14 cellular contexts compared by ENCODE assay signal in the genomic region with DNA sequence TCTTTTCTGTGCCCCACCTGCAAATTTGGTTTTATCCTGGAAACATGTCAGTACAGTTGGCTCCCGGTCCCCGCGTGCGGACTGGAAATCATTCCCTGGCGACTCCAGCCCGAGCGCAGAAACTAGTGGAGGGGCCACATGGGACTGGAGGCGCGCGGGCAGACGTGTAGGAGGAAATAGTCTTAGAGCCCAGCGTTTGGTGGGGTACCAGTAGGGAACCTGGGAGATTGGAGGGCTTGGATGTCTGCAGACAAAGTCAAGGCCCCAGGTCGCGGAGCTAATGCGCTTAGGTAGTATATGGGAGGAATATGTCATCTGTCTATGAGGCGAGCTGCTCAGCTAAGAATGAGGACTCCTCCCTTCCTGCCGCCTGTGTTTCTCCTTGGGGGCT. TPM values are rescaled to one million over a fixed set of nuclear protein-coding genes. Genes with fewer than 3 reads are reported as not detected.
DNase-seq lines count a peak whose midpoint lies in the region; ATAC-seq and TF ChIP-seq lines count a peak whose summit lies in the region.
"Had no signal": no experiment of that assay in that cellular context is flagged by ENCODE, and none has a peak within 500 bp of the region (broad histone marks: within the 10 kb centered on the region; RNA-seq: fewer than 3 reads in every experiment).

No MANE protein-coding gene starts in this region.

- no peak for ATAC-seq in activated CD8-positive, alpha-beta T cell treated with anti-CD3 and anti-CD28 coated beads, Interleukin-2, amount 10 ng/mL, durations not matched to agents 7 days and 5 days
- no peak for ATAC-seq in activated CD8-positive, alpha-beta T cell treated with anti-CD3 and anti-CD28 coated beads for 36 hours
- ATAC-seq in HG03039 (IDR thresholded peaks at IDR 0.05; ENCODE audit: unreplicated experiment) = no peak
- ATAC-seq: activated T-cell treated with anti-CD3 and anti-CD28 coated beads, Interleukin-2, amount 50 U/mL, for 72 hours; right lobe of liver; stimulated activated naive CD8-positive, alpha-beta T cell treated with anti-CD3 and anti-CD28 coated beads, Interleukin-15, amount 100 ng/mL, for 72 hours had no signal

- H3K9me3 ChIP-seq in transverse colon (no peaks in the 10 kb centered on the region), MM.1S (replicated peaks; ENCODE audit: insufficient read depth, low read length) (no peaks in the 10 kb centered on the region)
- H3K9me3 ChIP-seq: MG63, right lobe of liver had no signal

- peaks cover 3% of the 10 kb centered on the region for H3K4me1 Mint-ChIP-seq in activated CD8-positive, alpha-beta T cell treated with anti-CD3 and anti-CD28 coated beads, Interleukin-2, amount 10 ng/mL, durations not matched to agents 7 days and 5 days (ENCODE audit: low read depth)
- no peaks in the 10 kb centered on the region for H3K4me1 Mint-ChIP-seq in activated CD8-positive, alpha-beta T cell treated with anti-CD3 and anti-CD28 coated beads for 36 hours (ENCODE audit: low read depth)
- no peaks in the 10 kb centered on the region for H3K4me1 Mint-ChIP-seq in endothelial cell (ENCODE audit: unreplicated experiment)
- peaks cover 27% of the 10 kb centered on the region for H3K4me1 Mint-ChIP-seq in nephron

- intact Hi-C loops in activated CD8-positive, alpha-beta T cell treated with anti-CD3 and anti-CD28 coated beads for 36 hours (cut with micrococcal nuclease) = no loop called here
- intact Hi-C loops in transverse colon (cut with DNase I; ENCODE audit: low total_unique reads) = no loop called here

- peaks cover 12% of the 10 kb centered on the region for H3K27me3 Mint-ChIP-seq in activated CD8-positive, alpha-beta T cell treated with anti-CD3 and anti-CD28 coated beads, Interleukin-2, amount 10 ng/mL, durations not matched to agents 7 days and 5 days (ENCODE audit: low read depth)
- peaks cover 25% of the 10 kb centered on the region for H3K27me3 Mint-ChIP-seq in activated CD8-positive, alpha-beta T cell treated with anti-CD3 and anti-CD28 coated beads for 36 hours
- H3K27me3 Mint-ChIP-seq in endothelial cell (ENCODE audit: unreplicated experiment) (peaks cover 8% of the 10 kb centered on the region), nephron (ENCODE audit: low read depth) (peaks cover 67% of the 10 kb centered on the region)

- no peaks in the 10 kb centered on the region for H3K9me2 ChIP-seq in MM.1S (replicated peaks; ENCODE audit: insufficient read depth, low read length)

- no peak overlapping the region for H3K9ac ChIP-seq in MM.1S (ENCODE audit: low read length)

- H3K27ac ChIP-seq in transverse colon (no peak overlapping the region), MM.1S (ENCODE audit: low read length) (no peak overlapping the region)
- H3K27ac ChIP-seq: epithelial cell of prostate, right lobe of liver had no signal

- H4K20me1 ChIP-seq in MM.1S (ENCODE audit: insufficient read depth, low read length) = no peaks in the 10 kb centered on the region

- H3K27me3 ChIP-seq in transverse colon = peaks cover 24% of the 10 kb centered on the region
- H3K27me3 ChIP-seq in MM.1S (replicated peaks; ENCODE audit: insufficient read depth, low read length) = no peaks in the 10 kb centered on the region
- H3K27me3 ChIP-seq: right lobe of liver had no signal

- in situ Hi-C loops in transverse colon (cut with MboI; ENCODE audit: low pct_ligation_motif_present in 1 of 4, low pct_unique_long_range_greater_than_20kb in 1 of 4, low sequenced_read_pairs in 3 of 4) = no loop called here

- no peak for TF ChIP-seq EP300 in transverse colon (IDR thresholded peaks at IDR 0.05; ENCODE audit: low read depth)

- no peak for TF ChIP-seq CTCF in activated CD8-positive, alpha-beta T cell treated with anti-CD3 and anti-CD28 coated beads for 36 hours (IDR thresholded peaks at IDR 0.05)
- TF ChIP-seq CTCF in endothelial cell (IDR thresholded peaks at IDR 0.05; ENCODE audit: unreplicated experiment) (no peak), nephron (IDR thresholded peaks at IDR 0.05; ENCODE audit: unreplicated experiment in 3 of 3) (no peak), transverse colon (IDR thresholded peaks at IDR 0.05) (no peak), MM.1S (IDR thresholded peaks at IDR 0.05; ENCODE audit: low read length) (no peak)

- no peaks in the 10 kb centered on the region for H3K9me3 Mint-ChIP-seq in activated CD8-positive, alpha-beta T cell treated with anti-CD3 and anti-CD28 coated beads, Interleukin-2, amount 10 ng/mL, durations not matched to agents 7 days and 5 days (ENCODE audit: insufficient read depth)
- H3K9me3 Mint-ChIP-seq in activated CD8-positive, alpha-beta T cell treated with anti-CD3 and anti-CD28 coated beads for 36 hours = peaks cover 3% of the 10 kb centered on the region
- peaks cover 30% of the 10 kb centered on the region for H3K9me3 Mint-ChIP-seq in endothelial cell (ENCODE audit: unreplicated experiment)
- no peaks in the 10 kb centered on the region for H3K9me3 Mint-ChIP-seq in nephron

- DNase-seq in activated CD8-positive, alpha-beta T cell treated with anti-CD3 and anti-CD28 coated beads, Interleukin-2, amount 10 ng/mL, durations not matched to agents 7 days and 5 days = no peak
- DNase-seq in activated CD8-positive, alpha-beta T cell treated with anti-CD3 and anti-CD28 coated beads for 36 hours = no peak
- no peak for DNase-seq in endothelial cell (ENCODE audit: low spot score)
- no peak for DNase-seq in transverse colon
- no peak for DNase-seq in MM.1S
- no peak for DNase-seq in central memory CD4-positive, alpha-beta T cell
- DNase-seq: activated CD4-positive, alpha-beta T cell treated with anti-CD3 and anti-CD28 coated beads for 4 hours; activated T-cell treated with anti-CD3 and anti-CD28 coated beads, Interleukin-2, amount 50 U/mL, for 72 hours; MG63; right lobe of liver; stimulated activated naive CD8-positive, alpha-beta T cell treated with anti-CD3 and anti-CD28 coated beads, Interleukin-15, amount 100 ng/mL, for 72 hours had no signal

- H3K36me3 ChIP-seq in transverse colon (no peaks in the 10 kb centered on the region), MM.1S (replicated peaks; ENCODE audit: insufficient read depth, low read length) (no peaks in the 10 kb centered on the region)
- H3K36me3 ChIP-seq: MG63, right lobe of liver had no signal

- no peak overlapping the region for H3K4me2 ChIP-seq in MM.1S (ENCODE audit: low read depth, low read length)

- peaks cover 4% of the 10 kb centered on the region for H3K36me3 Mint-ChIP-seq in activated CD8-positive, alpha-beta T cell treated with anti-CD3 and anti-CD28 coated beads, Interleukin-2, amount 10 ng/mL, durations not matched to agents 7 days and 5 days (ENCODE audit: low read depth)
- no peaks in the 10 kb centered on the region for H3K36me3 Mint-ChIP-seq in activated CD8-positive, alpha-beta T cell treated with anti-CD3 and anti-CD28 coated beads for 36 hours (ENCODE audit: low read depth)
- peaks cover 10% of the 10 kb centered on the region for H3K36me3 Mint-ChIP-seq in endothelial cell (ENCODE audit: low read depth, unreplicated experiment)
- H3K36me3 Mint-ChIP-seq in nephron (ENCODE audit: low read depth) = no peaks in the 10 kb centered on the region

- POLR2A ChIA-PET in activated CD8-positive, alpha-beta T cell treated with anti-CD3 and anti-CD28 coated beads, Interleukin-2, amount 10 ng/mL, durations not matched to agents 7 days and 5 days (lab: Charles Lee) = no interaction called here
- POLR2A ChIA-PET in activated CD8-positive, alpha-beta T cell treated with anti-CD3 and anti-CD28 coated beads for 36 hours (lab: Charles Lee) = no interaction called here

- 34 to 47% methylated on average over 7 to 16 of the region's 17 CpGs for WGBS in transverse colon (ENCODE audit: low coverage in 1 of 2), 2 donors

- H2AFZ ChIP-seq in MM.1S (ENCODE audit: low read length) = no peak overlapping the region

- no peaks in the 10 kb centered on the region for H3F3A ChIP-seq in MM.1S (ENCODE audit: insufficient read depth, low read length)

- H3K4me1 ChIP-seq in transverse colon (no peaks in the 10 kb centered on the region), MM.1S (ENCODE audit: low read length) (no peaks in the 10 kb centered on the region)

- H3K27ac Mint-ChIP-seq in activated CD8-positive, alpha-beta T cell treated with anti-CD3 and anti-CD28 coated beads, Interleukin-2, amount 10 ng/mL, durations not matched to agents 7 days and 5 days = no peak overlapping the region
- no peak overlapping the region for H3K27ac Mint-ChIP-seq in activated CD8-positive, alpha-beta T cell treated with anti-CD3 and anti-CD28 coated beads for 36 hours
- H3K27ac Mint-ChIP-seq in endothelial cell (ENCODE audit: unreplicated experiment) = no peak overlapping the region
- H3K27ac Mint-ChIP-seq in nephron = no peak overlapping the region
- H3K27ac Mint-ChIP-seq: activated T-cell treated with anti-CD3 and anti-CD28 coated beads, Interleukin-2, amount 50 U/mL, for 72 hours; stimulated activated naive CD8-positive, alpha-beta T cell treated with anti-CD3 and anti-CD28 coated beads, Interleukin-15, amount 100 ng/mL, for 72 hours had no signal

- H3K4me3 Mint-ChIP-seq in activated CD8-positive, alpha-beta T cell treated with anti-CD3 and anti-CD28 coated beads, Interleukin-2, amount 10 ng/mL, durations not matched to agents 7 days and 5 days = peak overlapping the region; percentile 18
- H3K4me3 Mint-ChIP-seq in activated CD8-positive, alpha-beta T cell treated with anti-CD3 and anti-CD28 coated beads for 36 hours = no peak overlapping the region
- peak overlapping the region; percentile 59 for H3K4me3 Mint-ChIP-seq in endothelial cell (ENCODE audit: unreplicated experiment)
- H3K4me3 Mint-ChIP-seq in nephron = peak overlapping the region; percentile 85 to 92 (median 85)
- H3K4me3 Mint-ChIP-seq: activated T-cell treated with anti-CD3 and anti-CD28 coated beads, Interleukin-2, amount 50 U/mL, for 72 hours; stimulated activated naive CD8-positive, alpha-beta T cell treated with anti-CD3 and anti-CD28 coated beads, Interleukin-15, amount 100 ng/mL, for 72 hours had no signal

- H3K4me3 ChIP-seq in transverse colon = peak overlapping the region in 3 of 4 donors; percentile 45 to 59 (median 51)
- no peak overlapping the region for H3K4me3 ChIP-seq in MM.1S (ENCODE audit: low read length)
- H3K4me3 ChIP-seq: MG63, right lobe of liver had no signal

- no peaks in the 10 kb centered on the region for H3K79me2 ChIP-seq in MM.1S (ENCODE audit: low read length)

- TF ChIP-seq POLR2A in transverse colon (IDR thresholded peaks at IDR 0.05) = no peak

- CTCF ChIA-PET in activated CD8-positive, alpha-beta T cell treated with anti-CD3 and anti-CD28 coated beads, Interleukin-2, amount 10 ng/mL, durations not matched to agents 7 days and 5 days (lab: Charles Lee) = no interaction called here
- CTCF ChIA-PET in activated CD8-positive, alpha-beta T cell treated with anti-CD3 and anti-CD28 coated beads for 36 hours (lab: Charles Lee) = no interaction called here

RNA-seq across cellular contexts. Expression of gene GALNT17, which starts 1.3 kb away (rescaled TPM):
- not detected for total RNA-seq in activated CD8-positive, alpha-beta T cell treated with anti-CD3 and anti-CD28 coated beads, Interleukin-2, amount 10 ng/mL, durations not matched to agents 7 days and 5 days
- not detected for total RNA-seq in activated CD8-positive, alpha-beta T cell treated with anti-CD3 and anti-CD28 coated beads for 36 hours
- total RNA-seq in endothelial cell (ENCODE audit: unreplicated experiment) (0.38 TPM), transverse colon (1 to 10 TPM; 2.6 to 6.6 (median 5.7) TPM)
- total RNA-seq: activated T-cell treated with anti-CD3 and anti-CD28 coated beads, Interleukin-2, amount 50 U/mL, for 72 hours had no signal
